In the genomic region with DNA sequence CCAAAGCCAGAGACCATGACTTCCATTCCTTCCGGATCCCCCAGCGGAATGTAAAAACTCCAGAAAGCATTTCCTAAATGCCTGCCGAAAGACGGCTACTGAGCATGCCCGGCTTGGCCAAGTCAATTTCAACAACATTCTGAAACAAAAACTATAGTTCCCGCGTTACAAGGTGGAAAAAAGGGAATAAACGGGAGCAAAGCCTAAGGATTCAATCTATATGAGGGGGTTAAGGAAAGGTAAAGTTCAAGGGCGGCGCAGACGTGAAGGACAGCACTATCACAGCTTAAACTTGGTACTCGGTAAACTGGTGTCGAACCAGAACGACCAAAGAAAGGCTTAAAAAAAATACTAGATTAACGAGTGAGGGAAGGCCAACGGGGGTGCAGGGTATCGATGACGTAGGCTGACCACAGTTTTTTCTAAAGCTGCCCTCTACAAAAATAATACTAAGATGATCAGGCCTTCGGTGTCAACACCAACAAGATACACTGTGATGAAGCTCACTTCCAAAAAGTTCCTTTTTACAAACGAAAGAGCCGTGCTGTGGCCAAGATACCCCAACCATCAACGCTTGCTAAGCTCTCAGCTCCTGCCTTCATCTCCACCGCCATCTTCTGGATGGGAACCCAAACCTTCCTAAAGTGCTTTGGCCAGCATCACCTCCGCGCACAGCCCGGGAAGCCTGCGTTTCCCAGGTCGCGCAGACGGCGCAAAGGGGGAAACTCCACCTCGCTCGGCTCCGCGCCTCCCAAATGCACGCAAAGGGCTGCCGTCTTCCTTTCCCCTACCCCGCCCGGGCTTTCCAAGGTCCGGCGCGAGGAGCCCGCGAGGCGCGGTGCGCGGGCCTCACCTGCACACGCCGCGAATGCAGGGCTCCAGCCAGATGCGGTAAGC, we compare ENCODE assay signal across 8 cellular contexts. TPM values are rescaled to one million over a fixed set of nuclear protein-coding genes. Genes with fewer than 3 reads are reported as not detected.
A peak's percentile ranks its signal among the peaks of the same experiment; 100 is the strongest.
DNase-seq lines count a peak whose midpoint lies in the region; ATAC-seq and TF ChIP-seq lines count a peak whose summit lies in the region.

No MANE protein-coding gene starts in this region.

- H3K4me1 ChIP-seq in CD4-positive, alpha-beta memory T cell (ENCODE audit: insufficient read depth, low read length) = peaks cover 43% of the 10 kb centered on the region
- H3K4me1 ChIP-seq in OCI-LY7 (ENCODE audit: insufficient read depth, low read length, poor library complexity, severe bottlenecking) = peaks cover 21% of the 10 kb centered on the region
- no peaks in the 10 kb centered on the region for H3K4me1 ChIP-seq in foreskin keratinocyte
- H3K4me1 ChIP-seq in testis = peaks cover 10% of the 10 kb centered on the region

- H3K36me3 ChIP-seq in CD4-positive, alpha-beta memory T cell (ENCODE audit: insufficient read depth, low read length) = no peaks in the 10 kb centered on the region
- H3K36me3 ChIP-seq in OCI-LY7 (ENCODE audit: insufficient read depth, low read length) = peaks cover 17% of the 10 kb centered on the region
- H3K36me3 ChIP-seq in neural cell (ENCODE audit: insufficient read depth, low read length) = no peaks in the 10 kb centered on the region
- H3K36me3 ChIP-seq in testis (ENCODE audit: low read depth, missing control alignments) = no peaks in the 10 kb centered on the region

- H4K20me1 ChIP-seq in OCI-LY7 (ENCODE audit: insufficient read depth, low read length) = peaks cover 11% of the 10 kb centered on the region
- no peaks in the 10 kb centered on the region for H4K20me1 ChIP-seq in neural cell (ENCODE audit: insufficient read depth)

- no TSS peak for BruUV-seq in OCI-LY7 (replicated peaks; lab: Mats Ljungman, UMichigan)

- peak overlapping the region; percentile 92 for H3K9ac ChIP-seq in neural cell (ENCODE audit: low read length)

- H3K79me2 ChIP-seq in OCI-LY7 (ENCODE audit: insufficient read depth, low read depth, low read length) (peaks cover 53% of the 10 kb centered on the region), neural cell (replicated peaks; ENCODE audit: insufficient read depth, low read length) (peaks cover 40% of the 10 kb centered on the region)

- POLR2A ChIA-PET in CD4-positive, alpha-beta memory T cell (lab: Charles Lee; ENCODE audit: partially characterized antibody) = interaction anchor here (0.7 to 3.7 kb wide), 18 partner anchors 9 to 1148 kb away, joined by 3 to 52 read pairs (median 4); a partner anchor contains a TSS
- POLR2A ChIA-PET in OCI-LY7 (lab: Charles Lee) = interaction anchor here (0.5 to 2.5 kb wide), 6 partner anchors 12 to 560 kb away, joined by 3 to 13 read pairs (median 4); no protein-coding TSS in a partner anchor

- no peak for TF ChIP-seq EP300 in neural cell (conservative IDR thresholded peaks at IDR 0.05; ENCODE audit: poor library complexity, severe bottlenecking)

- H3K27me3 ChIP-seq in CD4-positive, alpha-beta memory T cell (ENCODE audit: insufficient read depth, low read length) = no peaks in the 10 kb centered on the region
- H3K27me3 ChIP-seq in foreskin keratinocyte (no peaks in the 10 kb centered on the region), neural cell (ENCODE audit: insufficient read depth, low read depth, low read length) (no peaks in the 10 kb centered on the region), testis (no peaks in the 10 kb centered on the region)

- peak; percentile 50 to 74 (median 58) for DNase-seq in CD4-positive, alpha-beta memory T cell
- DNase-seq in OCI-LY7 (ENCODE audit: low spot score) (peak; percentile 76), foreskin keratinocyte (peak; percentile 29 to 63), testis (peak; percentile 78)
- peak; percentile 83 for DNase-seq in activated effector memory CD4-positive, alpha-beta T cell treated with anti-CD3 and anti-CD28 coated beads, Interleukin-2, amount 50 U/mL, for 16 hours

- H3K4me1 Mint-ChIP-seq in CD4-positive, alpha-beta memory T cell = peaks cover 27 to 50% (median 37%) of the 10 kb centered on the region in 4 donors

- peaks cover 0 to 4% (median 0%) of the 10 kb centered on the region in 8 donors for H3K9me3 Mint-ChIP-seq in CD4-positive, alpha-beta memory T cell

- peak overlapping the region; percentile 92 to 99 (median 97) for H3K4me3 Mint-ChIP-seq in CD4-positive, alpha-beta memory T cell

- TF ChIP-seq CTCF in OCI-LY7 (conservative IDR thresholded peaks at IDR 0.05; ENCODE audit: low read length) = peak; percentile 59
- TF ChIP-seq CTCF in foreskin keratinocyte (conservative IDR thresholded peaks at IDR 0.05) = peak; percentile 63
- TF ChIP-seq CTCF in neural cell (IDR thresholded peaks at IDR 0.05; ENCODE audit: poor library complexity, severe bottlenecking) = peak; percentile 62
- peak in 1 of 3 experiments; percentile 20 for TF ChIP-seq CTCF in testis (IDR thresholded peaks at IDR 0.05)

- no peak for TF ChIP-seq POLR2A in testis (IDR thresholded peaks at IDR 0.05)

- peak overlapping the region; percentile 31 to 97 for H3K4me3 ChIP-seq in CD4-positive, alpha-beta memory T cell (ENCODE audit: low read length in 2 of 2)
- H3K4me3 ChIP-seq in OCI-LY7 (ENCODE audit: low read depth, low read length, poor library complexity, severe bottlenecking) (peak overlapping the region; percentile 85), neural cell (ENCODE audit: low read length) (peak overlapping the region; percentile 80), testis (peak overlapping the region; percentile 89 to 100)

- CTCF ChIA-PET in CD4-positive, alpha-beta memory T cell (lab: Charles Lee; ENCODE audit: partially characterized antibody) = interaction anchor here (0.9 to 2.4 kb wide), 8 partner anchors 9 to 242 kb away, joined by 3 to 9 read pairs (median 3); no protein-coding TSS in a partner anchor
- CTCF ChIA-PET in OCI-LY7 (lab: Charles Lee; ENCODE audit: unreplicated experiment) = interaction anchor here (1.3 kb wide), 1 partner anchor 73 kb away, joined by 3 read pairs; no protein-coding TSS in a partner anchor

- peaks cover 0 to 20% of the 10 kb centered on the region in 2 donors for H3K36me3 Mint-ChIP-seq in CD4-positive, alpha-beta memory T cell

- intact Hi-C loops in CD4-positive, alpha-beta memory T cell (cut with micrococcal nuclease) = loop anchor here (5.0 kb wide), 1 partner anchor 125 kb away; no protein-coding TSS in a partner anchor
- intact Hi-C loops in OCI-LY7 (cut with micrococcal nuclease; ENCODE audit: unreplicated experiment) (loop anchor here (2.0 kb wide), 3 partner anchors 19 to 183 kb away; no protein-coding TSS in a partner anchor), testis (cut with DNase I; ENCODE audit: low total_unique reads) (no loop called here)

- TF ChIP-seq RAD21 in neural cell (conservative IDR thresholded peaks at IDR 0.05) = peak; percentile 54

- ATAC-seq in GM19372 (IDR thresholded peaks at IDR 0.05; ENCODE audit: low read depth, unreplicated experiment) = peak; percentile 16
- ATAC-seq in HG03520 (IDR thresholded peaks at IDR 0.05; ENCODE audit: unreplicated experiment) = peak; percentile 20
- ATAC-seq in foreskin keratinocyte = peak; percentile 39

- 0% methylated on average over 31 to 52 of the region's 52 CpGs for WGBS in testis, 2 donors

- peak overlapping the region; percentile 38; the same call in 1 of the 2 replicates for H2AFZ ChIP-seq in OCI-LY7 (ENCODE audit: low read length)
- peak overlapping the region; percentile 35 for H2AFZ ChIP-seq in neural cell (ENCODE audit: low read depth, low read length)

- H3K9me3 ChIP-seq in CD4-positive, alpha-beta memory T cell (ENCODE audit: control insufficient read depth in 1 of 2, low read length in 2 of 2) = no peaks in the 10 kb centered on the region
- H3K9me3 ChIP-seq in OCI-LY7 (ENCODE audit: low read length) = no peaks in the 10 kb centered on the region
- H3K9me3 ChIP-seq in neural cell (ENCODE audit: low read length) = no peaks in the 10 kb centered on the region
- H3K9me3 ChIP-seq in testis = no peaks in the 10 kb centered on the region

- no peaks in the 10 kb centered on the region for H3K9me2 ChIP-seq in OCI-LY7 (ENCODE audit: insufficient read depth, low read length)
- no peaks in the 10 kb centered on the region for H3K9me2 ChIP-seq in neural cell (ENCODE audit: insufficient read depth, low read length)

- peak overlapping the region; percentile 99 for H3K27ac ChIP-seq in CD4-positive, alpha-beta memory T cell (ENCODE audit: low read depth, low read length)
- H3K27ac ChIP-seq in OCI-LY7 (ENCODE audit: low read depth, low read length, poor library complexity, severe bottlenecking) (peak overlapping the region; percentile 94), foreskin keratinocyte (peak overlapping the region; percentile 81), neural cell (ENCODE audit: low read length) (peak overlapping the region; percentile 95), testis (peak overlapping the region; percentile 100)

- H3K27ac Mint-ChIP-seq in CD4-positive, alpha-beta memory T cell = peak overlapping the region; percentile 93 to 100 (median 100)

- peaks cover 0 to 3% of the 10 kb centered on the region in 2 donors for H3K27me3 Mint-ChIP-seq in CD4-positive, alpha-beta memory T cell

- H3K4me2 ChIP-seq in OCI-LY7 (ENCODE audit: low read length) (peak overlapping the region; percentile 82), neural cell (ENCODE audit: low read length) (peak overlapping the region; percentile 49)

- H3F3A ChIP-seq in neural cell (ENCODE audit: insufficient read depth, low read length, poor library complexity, severe bottlenecking) = no peaks in the 10 kb centered on the region

TF ChIP-seq in neural cell, 6 proteins besides CTCF, POLR2A, EP300 and RAD21 (continues in another document):
- TF ChIP-seq TAF1 (IDR thresholded peaks at IDR 0.05; ENCODE audit: low read depth) (no peak), SMC3 (conservative IDR thresholded peaks at IDR 0.05; ENCODE audit: poor library complexity) (peak; percentile 48), MXI1 (conservative IDR thresholded peaks at IDR 0.05; ENCODE audit: poor library complexity, severe bottlenecking) (no peak), POLR2AphosphoS5 (IDR thresholded peaks at IDR 0.05) (no peak)

RNA-seq across cellular contexts. Expression of a gene that starts 0.7 kb away (rescaled TPM):
- 100 to 1,000 TPM; 110 to 117 TPM for total RNA-seq in CD4-positive, alpha-beta memory T cell
- polyA plus RNA-seq in CD4-positive, alpha-beta memory T cell = 10 to 100 TPM; 36.1 to 42.4 TPM
- 45.0 and 56.0 TPM in 2 replicates for total RNA-seq in OCI-LY7 (2014; rRNA removed; shearing (Covaris generic))
- total RNA-seq in OCI-LY7 (2022) = 95.7 and 98.3 TPM in 2 replicates
- total RNA-seq in foreskin keratinocyte = 34.2 and 35.2 TPM in 2 replicates
- 14.6 and 16.0 TPM in 2 replicates for polyA plus RNA-seq in foreskin keratinocyte
- polyA plus RNA-seq in neural cell = 57.5 and 67.2 TPM in 2 replicates
- polyA minus RNA-seq in neural cell = 91.3 and 91.7 TPM in 2 replicates
- total RNA-seq in testis = 10 to 100 TPM; 63.0 to 66.2 TPM
- 33.3 TPM for polyA plus RNA-seq in testis (ENCODE audit: insufficient read depth, low read depth, low replicate concordance)

RNA-seq across cellular contexts. Expression of a gene that starts 29.8 kb away (rescaled TPM):
- total RNA-seq in CD4-positive, alpha-beta memory T cell = not detected
- not detected for polyA plus RNA-seq in CD4-positive, alpha-beta memory T cell
- not detected in 2 replicates for total RNA-seq in OCI-LY7 (2014; rRNA removed; shearing (Covaris generic))
- total RNA-seq in OCI-LY7 (2022) (not detected in 2 replicates), foreskin keratinocyte (0.03 TPM in 1 of 2 replicates, not detected in the other), testis (1 to 10 TPM; 1.9 TPM)
- polyA plus RNA-seq in foreskin keratinocyte (0.01 and 0.15 TPM in 2 replicates), neural cell (not detected in 2 replicates), testis (ENCODE audit: insufficient read depth, low read depth, low replicate concordance) (1.3 TPM)
- polyA minus RNA-seq in neural cell = not detected in 2 replicates

Comparison
In these comparisons a context has a peak if more than half of its experiments do, and no peak if none do; other contexts are left out.
1. Peak in every context shown above with its lines: DNase-seq, ATAC-seq, H3K4me3 ChIP-seq and H3K27ac ChIP-seq.